In genomic region chr1:209883341-209883971, GRCh38 we compare ENCODE assay signal across 10 cellular contexts. TPM values are rescaled to one million over a fixed set of nuclear protein-coding genes. Genes with fewer than 3 reads are reported as not detected.
DNase-seq lines count a peak whose midpoint lies in the region; ATAC-seq and TF ChIP-seq lines count a peak whose summit lies in the region.
"Had no signal": no experiment of that assay in that cellular context is flagged by ENCODE, and none has a peak within 500 bp of the region (broad histone marks: within the 10 kb centered on the region; RNA-seq: fewer than 3 reads in every experiment).

No MANE protein-coding gene starts in this region.

- no peak overlapping the region for H3K27ac Mint-ChIP-seq in progenitor cell of endocrine pancreas

- H4K8ac ChIP-seq in mesendoderm (ENCODE audit: low read depth, low read length), result no peak overlapping the region

- H3K23ac ChIP-seq in mesendoderm (ENCODE audit: low read length), result no peak overlapping the region

- H3K79me2 ChIP-seq in mesendoderm (ENCODE audit: control insufficient read depth, insufficient read depth, low read length), result no peaks in the 10 kb centered on the region

- H2BK15ac ChIP-seq in mesendoderm (replicated peaks; ENCODE audit: low read depth), result no peak overlapping the region

- H3K9me3 ChIP-seq in left ventricle myocardium inferior (replicated peaks), result no peaks in the 10 kb centered on the region

- H3K27me3 ChIP-seq in mesendoderm (ENCODE audit: insufficient read depth, low read length, poor library complexity), result no peaks in the 10 kb centered on the region
- H3K27me3 ChIP-seq in left ventricle myocardium inferior (ENCODE audit: low read depth), result peaks cover 98% of the 10 kb centered on the region

- H3K56ac ChIP-seq in mesendoderm (ENCODE audit: low read length), result no peak overlapping the region

- H3K4me3 Mint-ChIP-seq in progenitor cell of endocrine pancreas (ENCODE audit: low read depth), result no peak overlapping the region

- peaks cover 3% of the 10 kb centered on the region for H3K9me3 Mint-ChIP-seq in progenitor cell of endocrine pancreas (ENCODE audit: low read depth)

- no peak overlapping the region for H4K5ac ChIP-seq in mesendoderm (ENCODE audit: low read length)

- no peaks in the 10 kb centered on the region for H3K36me3 Mint-ChIP-seq in progenitor cell of endocrine pancreas (ENCODE audit: insufficient read depth)

- no peak overlapping the region for H3K9ac ChIP-seq in mesendoderm (ENCODE audit: low read length)

- WGBS in mesendoderm (ENCODE audit: extremely low coverage, insufficient coverage, low lambda C conversion rate), result no CpG with 5 or more reads among the region's 1 CpG

- H2BK5ac ChIP-seq in mesendoderm (ENCODE audit: low read length), result no peak overlapping the region

- H3K18ac ChIP-seq in mesendoderm (ENCODE audit: low read length), result no peak overlapping the region

- no peak overlapping the region for H3K4ac ChIP-seq in mesendoderm (ENCODE audit: low read depth, low read length)

- TF ChIP-seq CTCF in progenitor cell of endocrine pancreas (IDR thresholded peaks at IDR 0.05; ENCODE audit: unreplicated experiment), result no peak
- TF ChIP-seq CTCF in left ventricle myocardium inferior (IDR thresholded peaks at IDR 0.05; ENCODE audit: borderline replicate concordance), result no peak

- H3K4me1 Mint-ChIP-seq in progenitor cell of endocrine pancreas (ENCODE audit: low read depth), result peaks cover 1% of the 10 kb centered on the region

- ATAC-seq in GM21786 (IDR thresholded peaks at IDR 0.05; ENCODE audit: unreplicated experiment) (no peak), HG03135 (IDR thresholded peaks at IDR 0.05; ENCODE audit: unreplicated experiment) (no peak)

- H3K4me3 ChIP-seq in mesendoderm (ENCODE audit: low read length), result no peak overlapping the region
- H3K4me3 ChIP-seq in left ventricle myocardium inferior, result no peak overlapping the region
- H3K4me3 ChIP-seq: lung had no signal

- no peak overlapping the region for H2BK120ac ChIP-seq in mesendoderm (ENCODE audit: low read depth, low read length)

- H3K27ac ChIP-seq in mesendoderm (ENCODE audit: low read depth, low read length) (no peak overlapping the region), left ventricle myocardium inferior (replicated peaks) (no peak overlapping the region)

- no peaks in the 10 kb centered on the region for H3K4me1 ChIP-seq in mesendoderm (ENCODE audit: control insufficient read depth, low read depth, low read length)
- no peaks in the 10 kb centered on the region for H3K4me1 ChIP-seq in left ventricle myocardium inferior

- H3K27me3 Mint-ChIP-seq in progenitor cell of endocrine pancreas, result peaks cover 13% of the 10 kb centered on the region

- H3K36me3 ChIP-seq in mesendoderm (ENCODE audit: control insufficient read depth, insufficient read depth, low read length) (no peaks in the 10 kb centered on the region), left ventricle myocardium inferior (no peaks in the 10 kb centered on the region)

- no peak overlapping the region for H2AK5ac ChIP-seq in mesendoderm (ENCODE audit: low read length)

- intact Hi-C loops in left ventricle myocardium inferior (cut with micrococcal nuclease), result no loop called here

- DNase-seq in AG08396 (ENCODE audit: low spot score) (peak; percentile 63), LHCN-M2 (ENCODE audit: low read depth) (peak; percentile 90), cerebellar cortex (ENCODE audit: low spot score) (peak; percentile 91), mesendoderm (peak; percentile 32), progenitor cell of endocrine pancreas (ENCODE audit: low spot score, unreplicated experiment) (no peak), left ventricle myocardium inferior (no peak)
- DNase-seq: SHP77 treated with DMSO at 0.1 percent for 48 hours had no signal

- no peaks in the 10 kb centered on the region for H3K79me1 ChIP-seq in mesendoderm (ENCODE audit: low read length)

- no peak overlapping the region for H3K4me2 ChIP-seq in mesendoderm (ENCODE audit: low read length)

RNA-seq across cellular contexts. Expression of gene SYT14, which starts 54.6 kb away (rescaled TPM):
- total RNA-seq in LHCN-M2 (2014; rRNA removed), result 12.6 and 14.0 TPM in 2 replicates
- 1.6 TPM for polyA plus RNA-seq in LHCN-M2 (2012)
- polyA plus RNA-seq in mesendoderm (2013, experiment 1 of 2), result 4.3 TPM
- polyA plus RNA-seq in mesendoderm (2013, experiment 2 of 2), result 4.1 TPM
- 3.7 TPM in 2 replicates for total RNA-seq in progenitor cell of endocrine pancreas
- total RNA-seq in left ventricle myocardium inferior, result not detected

RNA-seq across cellular contexts. Expression of gene UTP25, which starts 55.7 kb away (rescaled TPM):
- total RNA-seq in LHCN-M2 (2014; rRNA removed) (8.1 and 9.5 TPM in 2 replicates), progenitor cell of endocrine pancreas (7.4 and 7.8 TPM in 2 replicates), left ventricle myocardium inferior (2.4 TPM)
- 5.6 TPM for polyA plus RNA-seq in LHCN-M2 (2012)
- 7.3 TPM for polyA plus RNA-seq in mesendoderm (2013, experiment 1 of 2)
- polyA plus RNA-seq in mesendoderm (2013, experiment 2 of 2), result 7.1 TPM

Comparison
In these comparisons a context has a peak if more than half of its experiments do, and no peak if none do; other contexts are left out.
1. DNase-seq: peak in AG08396 (single experiment), LHCN-M2 (single experiment), cerebellar cortex (single experiment) and mesendoderm (single experiment); none in progenitor cell of endocrine pancreas (single experiment) and left ventricle myocardium inferior (single experiment).